Comparison of ENCODE assay signal across 13 cellular contexts in genomic region chr5:127041571-127041970, GRCh38. TPM values are rescaled to one million over a fixed set of nuclear protein-coding genes. Genes with fewer than 3 reads are reported as not detected.
DNase-seq lines count a peak whose midpoint lies in the region; ATAC-seq and TF ChIP-seq lines count a peak whose summit lies in the region.
"Had no signal": no experiment of that assay in that cellular context is flagged by ENCODE, and none has a peak within 500 bp of the region (broad histone marks: within the 10 kb centered on the region; RNA-seq: fewer than 3 reads in every experiment).

No MANE protein-coding gene starts in this region.

- H3K9me3 ChIP-seq in hepatocyte (ENCODE audit: low read depth), result no peaks in the 10 kb centered on the region
- H3K9me3 ChIP-seq in transverse colon, result no peaks in the 10 kb centered on the region
- H3K9me3 ChIP-seq in CD8-positive, alpha-beta T cell (ENCODE audit: low read length), result no peaks in the 10 kb centered on the region
- H3K9me3 ChIP-seq: A549 had no signal

- CTCF ChIA-PET in MCF 10A (lab: Yijun Ruan, JAX), result interaction anchor here (0.6 to 0.7 kb wide), 2 partner anchors 31 to 77 kb away, joined by 3 to 4 read pairs; no protein-coding TSS in a partner anchor
- CTCF ChIA-PET in CD8-positive, alpha-beta T cell (lab: Charles Lee), result interaction anchor here (1.0 kb wide), 1 partner anchor 203 kb away, joined by 3 read pairs; no protein-coding TSS in a partner anchor

- H3K4me3 ChIP-seq in hepatocyte (no peak overlapping the region), transverse colon (peak overlapping the region in 1 of 4 donors; percentile 32)
- no peak overlapping the region for H3K4me3 ChIP-seq in CD8-positive, alpha-beta T cell (ENCODE audit: low read depth, low read length)
- H3K4me3 ChIP-seq: A549 had no signal

- no TSS peak for BruUV-seq in MCF 10A (replicated peaks; lab: Mats Ljungman, UMichigan)

- TF ChIP-seq CTCF in MCF 10A (IDR thresholded peaks at IDR 0.05; ENCODE audit: unreplicated experiment), result no peak
- no peak for TF ChIP-seq CTCF in hepatocyte (IDR thresholded peaks at IDR 0.05; ENCODE audit: poor library complexity)
- no peak for TF ChIP-seq CTCF in transverse colon (IDR thresholded peaks at IDR 0.05)
- no peak for TF ChIP-seq CTCF in CD8-positive, alpha-beta T cell (IDR thresholded peaks at IDR 0.05)

- no peaks in the 10 kb centered on the region for H3K79me2 ChIP-seq in hepatocyte

- no peaks in the 10 kb centered on the region for H4K20me1 ChIP-seq in hepatocyte (ENCODE audit: insufficient read depth, poor library complexity, severe bottlenecking)

- in situ Hi-C loops in transverse colon (cut with MboI; ENCODE audit: low pct_ligation_motif_present in 1 of 4, low pct_unique_long_range_greater_than_20kb in 1 of 4, low sequenced_read_pairs in 3 of 4), result loop anchor here in 1 of 4 donors (25.0 kb wide), 1 partner anchor 179 kb away; no protein-coding TSS in a partner anchor

- H3K4me2 ChIP-seq in hepatocyte, result peak overlapping the region; percentile 61
- H3K4me2 ChIP-seq: A549 had no signal

- H3K4me1 ChIP-seq in hepatocyte (ENCODE audit: insufficient read depth), result no peaks in the 10 kb centered on the region
- peaks cover 3 to 34% (median 13%) of the 10 kb centered on the region in 4 donors for H3K4me1 ChIP-seq in transverse colon
- H3K4me1 ChIP-seq in CD8-positive, alpha-beta T cell (ENCODE audit: insufficient read depth, low read length), result no peaks in the 10 kb centered on the region
- H3K4me1 ChIP-seq: A549 had no signal

- H3K27ac Mint-ChIP-seq in MCF 10A (ENCODE audit: low read depth, unreplicated experiment), result peak overlapping the region; percentile 95
- no peak overlapping the region for H3K27ac Mint-ChIP-seq in CD8-positive, alpha-beta T cell
- H3K27ac Mint-ChIP-seq: activated T-helper 17 cell treated with anti-CD3 and anti-CD28 coated beads, Interleukin-2, amount 50 U/mL, for 72 hours; IgD-negative memory B cell had no signal

- POLR2A ChIA-PET in MCF 10A (lab: Yijun Ruan, JAX), result interaction anchor here (1.3 to 2.7 kb wide), 5 partner anchors 10 to 47 kb away, joined by 4 to 21 read pairs (median 9); partner anchors contain the start of gene MARCHF3
- POLR2A ChIA-PET in CD8-positive, alpha-beta T cell (lab: Charles Lee), result no interaction called here

- no peak for TF ChIP-seq EP300 in transverse colon (IDR thresholded peaks at IDR 0.05; ENCODE audit: low read depth)

- no peak for ATAC-seq in HG03108 (IDR thresholded peaks at IDR 0.05; ENCODE audit: unreplicated experiment)
- ATAC-seq in CD8-positive, alpha-beta T cell, result no peak
- ATAC-seq: A549; activated T-helper 17 cell treated with anti-CD3 and anti-CD28 coated beads, Interleukin-2, amount 50 U/mL, for 72 hours had no signal

- H3K4me1 Mint-ChIP-seq in MCF 10A (ENCODE audit: insufficient read depth, unreplicated experiment), result peaks cover 27% of the 10 kb centered on the region
- no peaks in the 10 kb centered on the region for H3K4me1 Mint-ChIP-seq in CD8-positive, alpha-beta T cell (ENCODE audit: low read depth)
- H3K4me1 Mint-ChIP-seq: activated T-helper 17 cell treated with anti-CD3 and anti-CD28 coated beads, Interleukin-2, amount 50 U/mL, for 72 hours had no signal

- H3K9me3 Mint-ChIP-seq in MCF 10A (ENCODE audit: unreplicated experiment), result no peaks in the 10 kb centered on the region
- no peaks in the 10 kb centered on the region for H3K9me3 Mint-ChIP-seq in CD8-positive, alpha-beta T cell
- H3K9me3 Mint-ChIP-seq: activated T-helper 17 cell treated with anti-CD3 and anti-CD28 coated beads, Interleukin-2, amount 50 U/mL, for 72 hours; IgD-negative memory B cell had no signal

- H3K27ac ChIP-seq in hepatocyte (peak overlapping the region; percentile 82), transverse colon (peak overlapping the region; percentile 77 to 88 (median 84))
- H3K27ac ChIP-seq in CD8-positive, alpha-beta T cell (ENCODE audit: low read depth, low read length), result no peak overlapping the region
- H3K27ac ChIP-seq: A549 had no signal

- no peaks in the 10 kb centered on the region for H3K9me2 ChIP-seq in hepatocyte (replicated peaks; ENCODE audit: insufficient read depth)

- no peaks in the 10 kb centered on the region for H3K27me3 Mint-ChIP-seq in MCF 10A (ENCODE audit: insufficient read depth, unreplicated experiment)
- H3K27me3 Mint-ChIP-seq in CD8-positive, alpha-beta T cell (ENCODE audit: low read depth), result no peaks in the 10 kb centered on the region
- H3K27me3 Mint-ChIP-seq: activated T-helper 17 cell treated with anti-CD3 and anti-CD28 coated beads, Interleukin-2, amount 50 U/mL, for 72 hours had no signal

- no peaks in the 10 kb centered on the region for H3K27me3 ChIP-seq in hepatocyte
- H3K27me3 ChIP-seq in transverse colon, result no peaks in the 10 kb centered on the region
- H3K27me3 ChIP-seq in CD8-positive, alpha-beta T cell (ENCODE audit: insufficient read depth, low read length), result no peaks in the 10 kb centered on the region

- peak; percentile 13 for DNase-seq in SKM-1 treated with dmso at 0.1 percent for 144 hours (lab: John Stamatoyannopoulos, UW; ENCODE audit: unreplicated experiment)
- no peak for DNase-seq in SKM-1 (lab: John Stamatoyannopoulos, UW; ENCODE audit: unreplicated experiment)
- DNase-seq in MCF 10A (ENCODE audit: unreplicated experiment), result peak; percentile 46
- DNase-seq in hepatocyte (ENCODE audit: low spot score), result no peak
- DNase-seq in transverse colon, result no peak
- no peak for DNase-seq in activated gamma-delta T cell treated with Interleukin-2 at 50 U/mL for 16 hours
- no peak for DNase-seq in CD8-positive, alpha-beta T cell
- DNase-seq: GDM1, T1000 had no signal

- H3K36me3 ChIP-seq in hepatocyte (replicated peaks; ENCODE audit: insufficient read depth, low read depth) (no peaks in the 10 kb centered on the region), transverse colon (no peaks in the 10 kb centered on the region)
- H3K36me3 ChIP-seq in CD8-positive, alpha-beta T cell (ENCODE audit: insufficient read depth, low read length), result no peaks in the 10 kb centered on the region

- intact Hi-C loops in MCF 10A (cut with micrococcal nuclease), result no loop called here
- intact Hi-C loops in transverse colon (cut with DNase I; ENCODE audit: low total_unique reads), result loop anchor here (5.0 kb wide), 1 partner anchor 1461 kb away; no protein-coding TSS in a partner anchor
- intact Hi-C loops in CD8-positive, alpha-beta T cell (cut with DNase I, micrococcal nuclease), result loop anchor here (5.0 to 10.0 kb wide), 3 partner anchors 204 to 384 kb away; no protein-coding TSS in a partner anchor

- no peaks in the 10 kb centered on the region for H3K36me3 Mint-ChIP-seq in MCF 10A (ENCODE audit: insufficient read depth, unreplicated experiment)
- H3K36me3 Mint-ChIP-seq in CD8-positive, alpha-beta T cell, result no peaks in the 10 kb centered on the region
- H3K36me3 Mint-ChIP-seq: IgD-negative memory B cell had no signal

- no peak overlapping the region for H3K4me3 Mint-ChIP-seq in MCF 10A (ENCODE audit: unreplicated experiment)
- no peak overlapping the region for H3K4me3 Mint-ChIP-seq in CD8-positive, alpha-beta T cell
- H3K4me3 Mint-ChIP-seq: activated T-helper 17 cell treated with anti-CD3 and anti-CD28 coated beads, Interleukin-2, amount 50 U/mL, for 72 hours; IgD-negative memory B cell had no signal

- no peak for TF ChIP-seq POLR2A in transverse colon (IDR thresholded peaks at IDR 0.05)

- WGBS in hepatocyte (ENCODE audit: low lambda C conversion rate, missing lambda C conversion rate), result 45% methylated on average over 3 of the region's 3 CpGs
- 49% methylated on average over 3 of the region's 3 CpGs for WGBS in transverse colon (ENCODE audit: low coverage in 1 of 2), 2 donors

- H2AFZ ChIP-seq in hepatocyte, result no peak overlapping the region

RNA-seq across cellular contexts. Expression of gene MARCHF3, which starts 11.2 kb away (rescaled TPM):
- 5.4 and 6.9 TPM in 2 replicates for total RNA-seq in MCF 10A (2022)
- total RNA-seq in hepatocyte, result 3.5 and 9.4 TPM in 2 replicates
- polyA plus RNA-seq in hepatocyte, result 20.4 and 24.3 TPM in 2 replicates
- total RNA-seq in transverse colon, result 10 to 100 TPM; 20.3 to 29.6 (median 23.0) TPM
- total RNA-seq in CD8-positive, alpha-beta T cell, result 1 to 10 TPM; 7.7 to 9.7 TPM

RNA-seq across cellular contexts. Expression of gene C5orf63, which starts 31.7 kb away (rescaled TPM):
- total RNA-seq in MCF 10A (2022), result 10.8 and 11.1 TPM in 2 replicates
- 0.23 and 0.24 TPM in 2 replicates for total RNA-seq in hepatocyte
- 0.57 and 1.7 TPM in 2 replicates for polyA plus RNA-seq in hepatocyte
- total RNA-seq in transverse colon, result 10 to 100 TPM in 3 of 4 donors, 1 to 10 TPM in 1; 2.4 to 33.7 (median 12.2) TPM
- total RNA-seq in CD8-positive, alpha-beta T cell, result 1 to 10 TPM; 4.8 TPM

Comparison
In these comparisons a context has a peak if more than half of its experiments do, and no peak if none do; other contexts are left out.
1. DNase-seq: peak in SKM-1 treated with dmso at 0.1 percent for 144 hours (single experiment) and MCF 10A (single experiment); none in SKM-1 (single experiment), hepatocyte (single experiment), transverse colon (single experiment), activated gamma-delta T cell treated with Interleukin-2 at 50 U/mL for 16 hours (single experiment) and CD8-positive, alpha-beta T cell (0 of 7).